ENCODE assay signal across 1 cellular context in the genomic region with DNA sequence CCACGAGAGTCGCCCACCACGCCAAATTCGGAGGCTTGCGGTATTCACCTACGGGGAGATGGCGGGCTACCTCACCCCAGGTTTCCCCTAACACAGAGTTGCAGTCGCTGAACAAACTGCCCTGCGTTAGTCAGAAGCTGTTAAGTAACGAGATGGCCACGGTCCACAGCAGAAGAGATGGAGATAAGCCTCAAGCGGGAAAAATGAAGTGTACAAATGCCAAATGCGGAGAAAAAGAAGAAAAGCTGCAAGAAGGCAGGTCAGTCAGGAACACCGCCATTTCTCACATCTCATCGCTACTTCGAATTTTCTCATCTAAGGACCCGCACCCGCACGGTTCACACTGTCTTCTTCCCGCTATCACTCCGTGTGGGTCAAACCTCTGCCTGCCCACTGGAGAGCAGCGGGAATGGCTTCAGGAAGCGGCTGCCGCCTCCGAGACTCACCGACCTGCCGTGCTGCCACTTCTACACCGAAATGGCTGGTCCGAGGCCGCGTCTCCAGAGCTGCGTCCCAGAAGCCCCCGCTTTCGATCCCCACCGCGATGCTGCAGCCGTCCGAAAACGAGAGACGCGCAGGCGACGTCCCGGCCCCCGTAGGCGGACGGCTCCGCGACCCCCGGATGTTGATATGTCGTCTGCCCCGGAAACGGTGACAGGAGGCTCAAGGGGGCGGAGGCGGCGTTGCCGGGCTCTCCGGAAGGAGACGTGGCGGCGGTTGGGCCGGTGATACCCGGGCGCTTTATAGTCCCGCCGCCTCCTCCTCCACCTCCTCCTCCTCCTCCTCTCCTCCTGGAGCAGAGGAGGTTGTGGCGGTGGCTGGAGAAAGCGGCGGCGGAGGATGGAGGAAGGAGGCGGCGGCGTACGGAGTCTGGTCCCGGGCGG.
TF ChIP-seq lines count a peak whose summit lies in the region.

A gene with protein sequence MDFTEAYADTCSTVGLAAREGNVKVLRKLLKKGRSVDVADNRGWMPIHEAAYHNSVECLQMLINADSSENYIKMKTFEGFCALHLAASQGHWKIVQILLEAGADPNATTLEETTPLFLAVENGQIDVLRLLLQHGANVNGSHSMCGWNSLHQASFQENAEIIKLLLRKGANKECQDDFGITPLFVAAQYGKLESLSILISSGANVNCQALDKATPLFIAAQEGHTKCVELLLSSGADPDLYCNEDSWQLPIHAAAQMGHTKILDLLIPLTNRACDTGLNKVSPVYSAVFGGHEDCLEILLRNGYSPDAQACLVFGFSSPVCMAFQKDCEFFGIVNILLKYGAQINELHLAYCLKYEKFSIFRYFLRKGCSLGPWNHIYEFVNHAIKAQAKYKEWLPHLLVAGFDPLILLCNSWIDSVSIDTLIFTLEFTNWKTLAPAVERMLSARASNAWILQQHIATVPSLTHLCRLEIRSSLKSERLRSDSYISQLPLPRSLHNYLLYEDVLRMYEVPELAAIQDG (minus strand): TSS at position 583 of the 884 bp plus-strand sequence. CDS start 21,381 bp downstream, outside the sequence.
A gene with protein sequence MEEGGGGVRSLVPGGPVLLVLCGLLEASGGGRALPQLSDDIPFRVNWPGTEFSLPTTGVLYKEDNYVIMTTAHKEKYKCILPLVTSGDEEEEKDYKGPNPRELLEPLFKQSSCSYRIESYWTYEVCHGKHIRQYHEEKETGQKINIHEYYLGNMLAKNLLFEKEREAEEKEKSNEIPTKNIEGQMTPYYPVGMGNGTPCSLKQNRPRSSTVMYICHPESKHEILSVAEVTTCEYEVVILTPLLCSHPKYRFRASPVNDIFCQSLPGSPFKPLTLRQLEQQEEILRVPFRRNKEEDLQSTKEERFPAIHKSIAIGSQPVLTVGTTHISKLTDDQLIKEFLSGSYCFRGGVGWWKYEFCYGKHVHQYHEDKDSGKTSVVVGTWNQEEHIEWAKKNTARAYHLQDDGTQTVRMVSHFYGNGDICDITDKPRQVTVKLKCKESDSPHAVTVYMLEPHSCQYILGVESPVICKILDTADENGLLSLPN (plus strand): TSS at position 674 of the 884 bp plus-strand sequence. CDS start 167 bp downstream, at position 841.

TF ChIP-seq in HepG2, 621 proteins besides CTCF, POLR2A, EP300 and RAD21 (continued from another document and continues in another):
- TF ChIP-seq, protein P1, sequence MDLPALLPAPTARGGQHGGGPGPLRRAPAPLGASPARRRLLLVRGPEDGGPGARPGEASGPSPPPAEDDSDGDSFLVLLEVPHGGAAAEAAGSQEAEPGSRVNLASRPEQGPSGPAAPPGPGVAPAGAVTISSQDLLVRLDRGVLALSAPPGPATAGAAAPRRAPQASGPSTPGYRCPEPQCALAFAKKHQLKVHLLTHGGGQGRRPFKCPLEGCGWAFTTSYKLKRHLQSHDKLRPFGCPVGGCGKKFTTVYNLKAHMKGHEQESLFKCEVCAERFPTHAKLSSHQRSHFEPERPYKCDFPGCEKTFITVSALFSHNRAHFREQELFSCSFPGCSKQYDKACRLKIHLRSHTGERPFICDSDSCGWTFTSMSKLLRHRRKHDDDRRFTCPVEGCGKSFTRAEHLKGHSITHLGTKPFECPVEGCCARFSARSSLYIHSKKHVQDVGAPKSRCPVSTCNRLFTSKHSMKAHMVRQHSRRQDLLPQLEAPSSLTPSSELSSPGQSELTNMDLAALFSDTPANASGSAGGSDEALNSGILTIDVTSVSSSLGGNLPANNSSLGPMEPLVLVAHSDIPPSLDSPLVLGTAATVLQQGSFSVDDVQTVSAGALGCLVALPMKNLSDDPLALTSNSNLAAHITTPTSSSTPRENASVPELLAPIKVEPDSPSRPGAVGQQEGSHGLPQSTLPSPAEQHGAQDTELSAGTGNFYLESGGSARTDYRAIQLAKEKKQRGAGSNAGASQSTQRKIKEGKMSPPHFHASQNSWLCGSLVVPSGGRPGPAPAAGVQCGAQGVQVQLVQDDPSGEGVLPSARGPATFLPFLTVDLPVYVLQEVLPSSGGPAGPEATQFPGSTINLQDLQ (CRISPR knock-in tag; IDR thresholded peaks at IDR 0.05): peak; percentile 88; the same call in 1 of the 2 replicates
- peak; percentile 82 for TF ChIP-seq RCOR2 (CRISPR knock-in tag; IDR thresholded peaks at IDR 0.05)
- no peak for TF ChIP-seq ATF7 (IDR thresholded peaks at IDR 0.05)
- peak; percentile 55; the same call in 1 of the 2 replicates for TF ChIP-seq ATF7 (CRISPR knock-in tag; IDR thresholded peaks at IDR 0.05)
- peak; percentile 83; the same call in 1 of the 2 replicates for TF ChIP-seq HOXA9 (CRISPR knock-in tag; IDR thresholded peaks at IDR 0.05; ENCODE audit: borderline replicate concordance)
- TF ChIP-seq RFX3 (CRISPR knock-in tag; IDR thresholded peaks at IDR 0.05): peak; percentile 47; the same call in 1 of the 2 replicates
- no peak for TF ChIP-seq MBD4 (IDR thresholded peaks at IDR 0.05; ENCODE audit: borderline replicate concordance, low read length)
- TF ChIP-seq, protein P2, sequence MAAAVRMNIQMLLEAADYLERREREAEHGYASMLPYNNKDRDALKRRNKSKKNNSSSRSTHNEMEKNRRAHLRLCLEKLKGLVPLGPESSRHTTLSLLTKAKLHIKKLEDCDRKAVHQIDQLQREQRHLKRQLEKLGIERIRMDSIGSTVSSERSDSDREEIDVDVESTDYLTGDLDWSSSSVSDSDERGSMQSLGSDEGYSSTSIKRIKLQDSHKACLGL (CRISPR knock-in tag; IDR thresholded peaks at IDR 0.05): peak; percentile 96
- TF ChIP-seq, protein P3, sequence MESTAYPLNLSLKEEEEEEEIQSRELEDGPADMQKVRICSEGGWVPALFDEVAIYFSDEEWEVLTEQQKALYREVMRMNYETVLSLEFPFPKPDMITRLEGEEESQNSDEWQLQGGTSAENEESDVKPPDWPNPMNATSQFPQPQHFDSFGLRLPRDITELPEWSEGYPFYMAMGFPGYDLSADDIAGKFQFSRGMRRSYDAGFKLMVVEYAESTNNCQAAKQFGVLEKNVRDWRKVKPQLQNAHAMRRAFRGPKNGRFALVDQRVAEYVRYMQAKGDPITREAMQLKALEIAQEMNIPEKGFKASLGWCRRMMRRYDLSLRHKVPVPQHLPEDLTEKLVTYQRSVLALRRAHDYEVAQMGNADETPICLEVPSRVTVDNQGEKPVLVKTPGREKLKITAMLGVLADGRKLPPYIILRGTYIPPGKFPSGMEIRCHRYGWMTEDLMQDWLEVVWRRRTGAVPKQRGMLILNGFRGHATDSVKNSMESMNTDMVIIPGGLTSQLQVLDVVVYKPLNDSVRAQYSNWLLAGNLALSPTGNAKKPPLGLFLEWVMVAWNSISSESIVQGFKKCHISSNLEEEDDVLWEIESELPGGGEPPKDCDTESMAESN (CRISPR knock-in tag; conservative IDR thresholded peaks at IDR 0.05): peak; percentile 97
- TF ChIP-seq, protein P4, sequence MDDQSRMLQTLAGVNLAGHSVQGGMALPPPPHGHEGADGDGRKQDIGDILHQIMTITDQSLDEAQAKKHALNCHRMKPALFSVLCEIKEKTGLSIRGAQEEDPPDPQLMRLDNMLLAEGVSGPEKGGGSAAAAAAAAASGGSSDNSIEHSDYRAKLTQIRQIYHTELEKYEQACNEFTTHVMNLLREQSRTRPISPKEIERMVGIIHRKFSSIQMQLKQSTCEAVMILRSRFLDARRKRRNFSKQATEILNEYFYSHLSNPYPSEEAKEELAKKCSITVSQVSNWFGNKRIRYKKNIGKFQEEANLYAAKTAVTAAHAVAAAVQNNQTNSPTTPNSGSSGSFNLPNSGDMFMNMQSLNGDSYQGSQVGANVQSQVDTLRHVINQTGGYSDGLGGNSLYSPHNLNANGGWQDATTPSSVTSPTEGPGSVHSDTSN (CRISPR knock-in tag; IDR thresholded peaks at IDR 0.05; ENCODE audit: borderline replicate concordance): no peak; the same call in 1 of the 2 replicates
- peak; percentile 100 for TF ChIP-seq GABPB1 (CRISPR knock-in tag; IDR thresholded peaks at IDR 0.05)
- TF ChIP-seq XBP1 (CRISPR knock-in tag; IDR thresholded peaks at IDR 0.05): peak; percentile 96
- TF ChIP-seq TOE1 (CRISPR knock-in tag; IDR thresholded peaks at IDR 0.05): peak; percentile 82; the same call in 1 of the 2 replicates
- TF ChIP-seq KDM5B (CRISPR knock-in tag; IDR thresholded peaks at IDR 0.05; ENCODE audit: borderline replicate concordance): peak; percentile 99
- TF ChIP-seq KLF9 (CRISPR knock-in tag; IDR thresholded peaks at IDR 0.05; ENCODE audit: low read depth): peak; percentile 81; the same call in 1 of the 2 replicates
- no peak for TF ChIP-seq ZNF468 (CRISPR knock-in tag; IDR thresholded peaks at IDR 0.05)
- peak; percentile 80; the same call in 1 of the 2 replicates for TF ChIP-seq IRX3 (CRISPR knock-in tag; IDR thresholded peaks at IDR 0.05; ENCODE audit: borderline replicate concordance, low read depth)
- TF ChIP-seq XRCC5 (optimal IDR thresholded peaks at IDR 0.05; ENCODE audit: low read length): peak; percentile 63
- no peak; the same call in 1 of the 2 replicates for TF ChIP-seq ZNF780A (CRISPR knock-in tag; IDR thresholded peaks at IDR 0.05)
- TF ChIP-seq ZSCAN29 (CRISPR knock-in tag; conservative IDR thresholded peaks at IDR 0.05): peak; percentile 96
- peak; percentile 97 for TF ChIP-seq MED8 (CRISPR knock-in tag; IDR thresholded peaks at IDR 0.05; ENCODE audit: insufficient replicate concordance)
- 0 out of 2 replicates have a peak, but pooled peaks have one; percentile 57 for TF ChIP-seq ZNF839 (CRISPR knock-in tag; IDR thresholded peaks at IDR 0.05; ENCODE audit: borderline replicate concordance)
- peak; percentile 60; the same call in 1 of the 2 replicates for TF ChIP-seq MIER2 (CRISPR knock-in tag; IDR thresholded peaks at IDR 0.05)
- TF ChIP-seq NFIC (IDR thresholded peaks at IDR 0.05; ENCODE audit: low read length): no peak
- TF ChIP-seq ZNF44 (CRISPR knock-in tag; IDR thresholded peaks at IDR 0.05): no peak; the same call in 1 of the 2 replicates
- TF ChIP-seq ZSCAN20 (CRISPR knock-in tag; IDR thresholded peaks at IDR 0.05; ENCODE audit: borderline replicate concordance): peak; percentile 96; the same call in 1 of the 2 replicates
- TF ChIP-seq, protein P5, sequence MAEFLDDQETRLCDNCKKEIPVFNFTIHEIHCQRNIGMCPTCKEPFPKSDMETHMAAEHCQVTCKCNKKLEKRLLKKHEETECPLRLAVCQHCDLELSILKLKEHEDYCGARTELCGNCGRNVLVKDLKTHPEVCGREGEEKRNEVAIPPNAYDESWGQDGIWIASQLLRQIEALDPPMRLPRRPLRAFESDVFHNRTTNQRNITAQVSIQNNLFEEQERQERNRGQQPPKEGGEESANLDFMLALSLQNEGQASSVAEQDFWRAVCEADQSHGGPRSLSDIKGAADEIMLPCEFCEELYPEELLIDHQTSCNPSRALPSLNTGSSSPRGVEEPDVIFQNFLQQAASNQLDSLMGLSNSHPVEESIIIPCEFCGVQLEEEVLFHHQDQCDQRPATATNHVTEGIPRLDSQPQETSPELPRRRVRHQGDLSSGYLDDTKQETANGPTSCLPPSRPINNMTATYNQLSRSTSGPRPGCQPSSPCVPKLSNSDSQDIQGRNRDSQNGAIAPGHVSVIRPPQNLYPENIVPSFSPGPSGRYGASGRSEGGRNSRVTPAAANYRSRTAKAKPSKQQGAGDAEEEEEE (CRISPR knock-in tag; IDR thresholded peaks at IDR 0.05; ENCODE audit: borderline replicate concordance): peak; percentile 96
- peak; percentile 97 for TF ChIP-seq SMAD3 (CRISPR knock-in tag; IDR thresholded peaks at IDR 0.05)
- TF ChIP-seq ZNF562 (CRISPR knock-in tag; IDR thresholded peaks at IDR 0.05; ENCODE audit: borderline replicate concordance): no peak; the same call in 1 of the 2 replicates
- TF ChIP-seq ZNF891 (CRISPR knock-in tag; IDR thresholded peaks at IDR 0.05): peak; percentile 95
- peak; percentile 95; the same call in 1 of the 2 replicates for TF ChIP-seq ZNF333 (CRISPR knock-in tag; IDR thresholded peaks at IDR 0.05; ENCODE audit: borderline replicate concordance)
- TF ChIP-seq FOXA1 (IDR thresholded peaks at IDR 0.05): no peak
- TF ChIP-seq FOXA1 (CRISPR knock-in tag; IDR thresholded peaks at IDR 0.05): peak; percentile 91
- TF ChIP-seq SMAD9 (CRISPR knock-in tag; IDR thresholded peaks at IDR 0.05): no peak
- TF ChIP-seq, protein P6, sequence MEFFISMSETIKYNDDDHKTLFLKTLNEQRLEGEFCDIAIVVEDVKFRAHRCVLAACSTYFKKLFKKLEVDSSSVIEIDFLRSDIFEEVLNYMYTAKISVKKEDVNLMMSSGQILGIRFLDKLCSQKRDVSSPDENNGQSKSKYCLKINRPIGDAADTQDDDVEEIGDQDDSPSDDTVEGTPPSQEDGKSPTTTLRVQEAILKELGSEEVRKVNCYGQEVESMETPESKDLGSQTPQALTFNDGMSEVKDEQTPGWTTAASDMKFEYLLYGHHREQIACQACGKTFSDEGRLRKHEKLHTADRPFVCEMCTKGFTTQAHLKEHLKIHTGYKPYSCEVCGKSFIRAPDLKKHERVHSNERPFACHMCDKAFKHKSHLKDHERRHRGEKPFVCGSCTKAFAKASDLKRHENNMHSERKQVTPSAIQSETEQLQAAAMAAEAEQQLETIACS (CRISPR knock-in tag; IDR thresholded peaks at IDR 0.05): no peak
- TF ChIP-seq ARNTL (CRISPR knock-in tag; IDR thresholded peaks at IDR 0.05): peak; percentile 63; the same call in 1 of the 2 replicates
- TF ChIP-seq PHF21A (CRISPR knock-in tag; IDR thresholded peaks at IDR 0.05): peak; percentile 76; the same call in 1 of the 2 replicates
- TF ChIP-seq ZNF337 (CRISPR knock-in tag; IDR thresholded peaks at IDR 0.05; ENCODE audit: borderline replicate concordance, low read depth): peak; percentile 70; the same call in 1 of the 2 replicates
- TF ChIP-seq HIVEP1 (CRISPR knock-in tag; IDR thresholded peaks at IDR 0.05): peak; percentile 90
- TF ChIP-seq, protein P7, sequence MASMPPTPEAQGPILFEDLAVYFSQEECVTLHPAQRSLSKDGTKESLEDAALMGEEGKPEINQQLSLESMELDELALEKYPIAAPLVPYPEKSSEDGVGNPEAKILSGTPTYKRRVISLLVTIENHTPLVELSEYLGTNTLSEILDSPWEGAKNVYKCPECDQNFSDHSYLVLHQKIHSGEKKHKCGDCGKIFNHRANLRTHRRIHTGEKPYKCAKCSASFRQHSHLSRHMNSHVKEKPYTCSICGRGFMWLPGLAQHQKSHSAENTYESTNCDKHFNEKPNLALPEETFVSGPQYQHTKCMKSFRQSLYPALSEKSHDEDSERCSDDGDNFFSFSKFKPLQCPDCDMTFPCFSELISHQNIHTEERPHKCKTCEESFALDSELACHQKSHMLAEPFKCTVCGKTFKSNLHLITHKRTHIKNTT (CRISPR knock-in tag; IDR thresholded peaks at IDR 0.05): no peak
- TF ChIP-seq, protein P8, sequence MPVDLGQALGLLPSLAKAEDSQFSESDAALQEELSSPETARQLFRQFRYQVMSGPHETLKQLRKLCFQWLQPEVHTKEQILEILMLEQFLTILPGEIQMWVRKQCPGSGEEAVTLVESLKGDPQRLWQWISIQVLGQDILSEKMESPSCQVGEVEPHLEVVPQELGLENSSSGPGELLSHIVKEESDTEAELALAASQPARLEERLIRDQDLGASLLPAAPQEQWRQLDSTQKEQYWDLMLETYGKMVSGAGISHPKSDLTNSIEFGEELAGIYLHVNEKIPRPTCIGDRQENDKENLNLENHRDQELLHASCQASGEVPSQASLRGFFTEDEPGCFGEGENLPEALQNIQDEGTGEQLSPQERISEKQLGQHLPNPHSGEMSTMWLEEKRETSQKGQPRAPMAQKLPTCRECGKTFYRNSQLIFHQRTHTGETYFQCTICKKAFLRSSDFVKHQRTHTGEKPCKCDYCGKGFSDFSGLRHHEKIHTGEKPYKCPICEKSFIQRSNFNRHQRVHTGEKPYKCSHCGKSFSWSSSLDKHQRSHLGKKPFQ (CRISPR knock-in tag; IDR thresholded peaks at IDR 0.05; ENCODE audit: insufficient replicate concordance): peak; percentile 91
- peak; percentile 99 for TF ChIP-seq SPEN (CRISPR knock-in tag; IDR thresholded peaks at IDR 0.05; ENCODE audit: low read depth)
- peak; percentile 95 for TF ChIP-seq ZNF451 (CRISPR knock-in tag; IDR thresholded peaks at IDR 0.05)
- no peak for TF ChIP-seq SMARCC2 (IDR thresholded peaks at IDR 0.05)
- TF ChIP-seq ZFP1 (CRISPR knock-in tag; IDR thresholded peaks at IDR 0.05): peak; percentile 96
